Comparison of ENCODE assay signal across 22 cellular contexts in genomic region chr13:95122063-95122462, GRCh38.
DNase-seq lines count a peak whose midpoint lies in the region; ATAC-seq and TF ChIP-seq lines count a peak whose summit lies in the region.
"Had no signal": no experiment of that assay in that cellular context is flagged by ENCODE, and none has a peak within 500 bp of the region (broad histone marks: within the 10 kb centered on the region; RNA-seq: fewer than 3 reads in every experiment).

No MANE protein-coding gene starts in this region.

- H3K27ac Mint-ChIP-seq in activated T-cell treated with anti-CD3 and anti-CD28 coated beads, Interleukin-2, amount 50 U/mL, for 72 hours = peak overlapping the region; percentile 6
- H3K27ac Mint-ChIP-seq in HFFc6 (peak overlapping the region; percentile 93), neural progenitor cell (peak overlapping the region; percentile 4)
- peak overlapping the region; percentile 15 for H3K27ac Mint-ChIP-seq in activated T-helper 2 cell treated with anti-CD3 and anti-CD28 coated beads, Interferon-gamma antibody, Interleukin-2, Interleukin-4, amounts not matched to agents 10 μg/mL and 5 μg/mL and 100 μg/mL, durations not matched to agents 14 hours and 24 hours and 36 hours

- H3K4me2 ChIP-seq in neural progenitor cell = no peak overlapping the region
- H3K4me2 ChIP-seq: KMS-11 had no signal

- no peak for TF ChIP-seq CTCF in HFFc6 (IDR thresholded peaks at IDR 0.05)
- TF ChIP-seq CTCF in neural progenitor cell (IDR thresholded peaks at IDR 0.05) = no peak
- TF ChIP-seq CTCF in heart right ventricle (IDR thresholded peaks at IDR 0.05) = no peak

- H4K20me1 ChIP-seq in neural progenitor cell (ENCODE audit: low read depth) = no peaks in the 10 kb centered on the region

- H3K36me3 ChIP-seq in neural progenitor cell (no peaks in the 10 kb centered on the region), heart right ventricle (peaks cover 0 to 3% (median 0%) of the 10 kb centered on the region in 9 donors)
- H3K36me3 ChIP-seq: MG63 had no signal

- intact Hi-C loops in activated T-helper 2 cell treated with anti-CD3 and anti-CD28 coated beads, Interferon-gamma antibody, Interleukin-2, Interleukin-4, amounts not matched to agents 10 μg/mL and 5 μg/mL and 100 μg/mL, durations not matched to agents 14 hours and 24 hours and 36 hours (cut with micrococcal nuclease) = no loop called here
- intact Hi-C loops in heart right ventricle (cut with DNase I) = no loop called here

- no peak overlapping the region for H3K4me3 Mint-ChIP-seq in activated T-cell treated with anti-CD3 and anti-CD28 coated beads, Interleukin-2, amount 50 U/mL, for 72 hours
- H3K4me3 Mint-ChIP-seq in HFFc6 (peak overlapping the region; percentile 83), neural progenitor cell (no peak overlapping the region)
- H3K4me3 Mint-ChIP-seq in activated T-helper 2 cell treated with anti-CD3 and anti-CD28 coated beads, Interferon-gamma antibody, Interleukin-2, Interleukin-4, amounts not matched to agents 10 μg/mL and 5 μg/mL and 100 μg/mL, durations not matched to agents 14 hours and 24 hours and 36 hours (ENCODE audit: low read depth) = no peak overlapping the region

- H3K27ac ChIP-seq in neural progenitor cell = no peak overlapping the region
- no peak overlapping the region for H3K27ac ChIP-seq in heart right ventricle
- H3K27ac ChIP-seq: KMS-11 had no signal

- no peaks in the 10 kb centered on the region for H3K27me3 Mint-ChIP-seq in activated T-cell treated with anti-CD3 and anti-CD28 coated beads, Interleukin-2, amount 50 U/mL, for 72 hours (ENCODE audit: low read depth)
- H3K27me3 Mint-ChIP-seq in HFFc6 (ENCODE audit: insufficient read depth) (no peaks in the 10 kb centered on the region; the same call in 1 of the 2 replicates), neural progenitor cell (ENCODE audit: insufficient read depth, low read depth) (peaks cover 2% of the 10 kb centered on the region)
- H3K27me3 Mint-ChIP-seq in activated T-helper 2 cell treated with anti-CD3 and anti-CD28 coated beads, Interferon-gamma antibody, Interleukin-2, Interleukin-4, amounts not matched to agents 10 μg/mL and 5 μg/mL and 100 μg/mL, durations not matched to agents 14 hours and 24 hours and 36 hours (ENCODE audit: low read depth) = no peaks in the 10 kb centered on the region

- H3K9ac ChIP-seq in neural progenitor cell = no peak overlapping the region
- H3K9ac ChIP-seq: KMS-11 had no signal

- no peaks in the 10 kb centered on the region for H3K27me3 ChIP-seq in neural progenitor cell
- H3K27me3 ChIP-seq in heart right ventricle = no peaks in the 10 kb centered on the region
- H3K27me3 ChIP-seq: MG63 had no signal

- H3K4me3 ChIP-seq in neural progenitor cell (no peak overlapping the region), heart right ventricle (no peak overlapping the region)
- H3K4me3 ChIP-seq: MG63 had no signal

- peaks cover 18% of the 10 kb centered on the region for H3K4me1 Mint-ChIP-seq in activated T-cell treated with anti-CD3 and anti-CD28 coated beads, Interleukin-2, amount 50 U/mL, for 72 hours (ENCODE audit: low read depth)
- H3K4me1 Mint-ChIP-seq in HFFc6 (ENCODE audit: low read depth) = peaks cover 63% of the 10 kb centered on the region
- H3K4me1 Mint-ChIP-seq in activated T-helper 2 cell treated with anti-CD3 and anti-CD28 coated beads, Interferon-gamma antibody, Interleukin-2, Interleukin-4, amounts not matched to agents 10 μg/mL and 5 μg/mL and 100 μg/mL, durations not matched to agents 14 hours and 24 hours and 36 hours (ENCODE audit: low read depth) = peaks cover 15% of the 10 kb centered on the region
- peaks cover 7% of the 10 kb centered on the region for H3K4me1 Mint-ChIP-seq in neural progenitor cell

- peaks cover 6% of the 10 kb centered on the region for H3F3A ChIP-seq in neural progenitor cell (ENCODE audit: low read depth)

- DNase-seq in activated T-cell treated with anti-CD3 and anti-CD28 coated beads, Interleukin-2, amount 50 U/mL, for 72 hours = no peak
- no peak for DNase-seq in activated T-cell treated with anti-CD3 and anti-CD28 coated beads, Interleukin-2, amount 50 U/mL, for 1 hour
- DNase-seq in HFFc6 = peak; percentile 58
- no peak for DNase-seq in activated T-helper 2 cell treated with anti-CD3 and anti-CD28 coated beads, Interferon-gamma antibody, Interleukin-2, Interleukin-4, amounts not matched to agents 10 μg/mL and 5 μg/mL and 100 μg/mL, durations not matched to agents 14 hours and 24 hours and 36 hours (ENCODE audit: low spot score)
- DNase-seq in neural progenitor cell (ENCODE audit: low spot score) = no peak
- DNase-seq in heart right ventricle = no peak
- DNase-seq in SK-N-DZ (ENCODE audit: low spot score) = no peak
- no peak for DNase-seq in NCI-H748 (lab: John Stamatoyannopoulos, UW; ENCODE audit: unreplicated experiment)
- DNase-seq: C1 segment of cervical spinal cord; Calu3; DMS79; GF-D8; GOT3; MG63; NCI-H1092 treated with DMSO at 0.1 percent for 48 hours; NCI-H1694; NCI-H2107; NCI-H345; NCI-H526 treated with DMSO at 0.1 percent for 48 hours; NK-92 treated with Interleukin-12 subunit alpha and Interleukin-12 subunit beta, amount 100 ng/mL, for 24 hours; OCI-M1 had no signal

- ATAC-seq in activated T-cell treated with anti-CD3 and anti-CD28 coated beads, Interleukin-2, amount 50 U/mL, for 72 hours (replicated peaks in 1 of 2) = no peak
- no peak for ATAC-seq in heart right ventricle

- H3K79me2 ChIP-seq in neural progenitor cell (ENCODE audit: low read depth) = no peaks in the 10 kb centered on the region

- H3K4me1 ChIP-seq in neural progenitor cell (peaks cover 4% of the 10 kb centered on the region), heart right ventricle (no peaks in the 10 kb centered on the region)

- H3K9me3 ChIP-seq in neural progenitor cell (ENCODE audit: low read depth) = no peaks in the 10 kb centered on the region
- H3K9me3 ChIP-seq in heart right ventricle = no peaks in the 10 kb centered on the region
- H3K9me3 ChIP-seq: MG63 had no signal

- WGBS in heart right ventricle, 2 donors = 84 to 91% methylated on average over 4 of the region's 4 CpGs

- peaks cover 0 to 2% of the 10 kb centered on the region in 2 donors for H3K9me3 Mint-ChIP-seq in activated T-cell treated with anti-CD3 and anti-CD28 coated beads, Interleukin-2, amount 50 U/mL, for 72 hours
- H3K9me3 Mint-ChIP-seq in HFFc6 (no peaks in the 10 kb centered on the region), neural progenitor cell (peaks cover 2% of the 10 kb centered on the region)
- no peaks in the 10 kb centered on the region for H3K9me3 Mint-ChIP-seq in activated T-helper 2 cell treated with anti-CD3 and anti-CD28 coated beads, Interferon-gamma antibody, Interleukin-2, Interleukin-4, amounts not matched to agents 10 μg/mL and 5 μg/mL and 100 μg/mL, durations not matched to agents 14 hours and 24 hours and 36 hours

- peaks cover 0 to 1% of the 10 kb centered on the region in 2 donors for H3K36me3 Mint-ChIP-seq in activated T-cell treated with anti-CD3 and anti-CD28 coated beads, Interleukin-2, amount 50 U/mL, for 72 hours (ENCODE audit: insufficient read depth in 2 of 2)
- H3K36me3 Mint-ChIP-seq in HFFc6 (ENCODE audit: low read depth) (peaks cover 28% of the 10 kb centered on the region), neural progenitor cell (peaks cover 16% of the 10 kb centered on the region)
- H3K36me3 Mint-ChIP-seq in activated T-helper 2 cell treated with anti-CD3 and anti-CD28 coated beads, Interferon-gamma antibody, Interleukin-2, Interleukin-4, amounts not matched to agents 10 μg/mL and 5 μg/mL and 100 μg/mL, durations not matched to agents 14 hours and 24 hours and 36 hours (ENCODE audit: low read depth) = peaks cover 7% of the 10 kb centered on the region

- H2AFZ ChIP-seq in neural progenitor cell (replicated peaks) = no peak overlapping the region

Comparison
In these comparisons a context has a peak if more than half of its experiments do, and no peak if none do; other contexts are left out.
1. H3K27ac Mint-ChIP-seq: peak in every context shown above with its lines; median percentile 93 in HFFc6; 15 in activated T-helper 2 cell treated with anti-CD3 and anti-CD28 coated beads, Interferon-gamma antibody, Interleukin-2, Interleukin-4, amounts not matched to agents 10 μg/mL and 5 μg/mL and 100 μg/mL, durations not matched to agents 14 hours and 24 hours and 36 hours; 6 in activated T-cell treated with anti-CD3 and anti-CD28 coated beads, Interleukin-2, amount 50 U/mL, for 72 hours; 4 in neural progenitor cell.